8 cellular contexts compared by ENCODE assay signal in the genomic region with DNA sequence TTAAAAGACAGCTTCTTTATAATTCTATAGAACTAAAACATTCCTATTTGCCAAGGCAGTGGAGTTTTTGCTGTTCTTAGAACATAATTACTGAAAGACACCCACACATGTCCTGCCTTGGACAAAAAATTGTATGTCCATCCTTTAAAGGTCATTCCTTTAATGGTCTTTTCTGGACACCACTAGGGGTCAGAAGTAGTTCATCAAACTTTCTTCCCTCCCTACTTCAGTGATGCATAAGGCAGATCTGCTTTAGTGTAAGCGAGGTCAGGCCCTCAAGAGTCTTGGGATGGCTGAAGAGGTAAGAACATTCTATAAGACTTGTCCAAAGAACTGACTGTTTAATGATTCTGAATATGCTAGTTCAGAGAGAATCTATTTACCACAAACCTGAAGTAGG. TPM values are rescaled to one million over a fixed set of nuclear protein-coding genes. Genes with fewer than 3 reads are reported as not detected.
DNase-seq lines count a peak whose midpoint lies in the region; ATAC-seq and TF ChIP-seq lines count a peak whose summit lies in the region.

No MANE protein-coding gene starts in this region.

- dilution Hi-C loops in IMR-90 (cut with HindIII; ENCODE audit: low sequenced_read_pairs, unreplicated experiment) = no loop called here

- POLR2A ChIA-PET in IMR-90 (lab: Charles Lee; ENCODE audit: unreplicated experiment) = interaction anchor here (0.7 kb wide), 1 partner anchor 161 kb away, joined by 5 read pairs; no protein-coding TSS in a partner anchor

- H3K27me3 ChIP-seq in IMR-90 (ENCODE audit: control insufficient read depth, insufficient read depth, low read length) (no peaks in the 10 kb centered on the region), right lobe of liver (no peaks in the 10 kb centered on the region), ovary (no peaks in the 10 kb centered on the region)

- H3K56ac ChIP-seq in IMR-90 (ENCODE audit: extremely low read depth, insufficient read depth, low read length) = no peak overlapping the region

- TF ChIP-seq POLR2A in IMR-90 (IDR thresholded peaks at IDR 0.05; ENCODE audit: low read depth, low read length) = no peak
- TF ChIP-seq POLR2A in right lobe of liver (IDR thresholded peaks at IDR 0.05) = no peak
- TF ChIP-seq POLR2A in ovary (IDR thresholded peaks at IDR 0.05) = no peak
- no peak for TF ChIP-seq POLR2A in lower leg skin (IDR thresholded peaks at IDR 0.05)

- H3K18ac ChIP-seq in IMR-90 (ENCODE audit: low read depth, low read length) = peak overlapping the region; percentile 31; the same call in 1 of the 2 replicates

- TF ChIP-seq CTCF in IMR-90 (conservative IDR thresholded peaks at IDR 0.05; ENCODE audit: low read depth, low read length) (peak; percentile 82), right lobe of liver (IDR thresholded peaks at IDR 0.05) (peak; percentile 32 to 42 (median 40)), ovary (IDR thresholded peaks at IDR 0.05) (no peak), lower leg skin (IDR thresholded peaks at IDR 0.05) (no peak)

- no peak overlapping the region for H3K27ac ChIP-seq in IMR-90 (ENCODE audit: insufficient read depth, low read length)
- no peak overlapping the region for H3K27ac ChIP-seq in right lobe of liver
- H3K27ac ChIP-seq in ovary = no peak overlapping the region

- H3K4me1 ChIP-seq in IMR-90 (ENCODE audit: control insufficient read depth, insufficient read depth, low read length) (peaks cover 4% of the 10 kb centered on the region; the same call in 1 of the 2 replicates), right lobe of liver (no peaks in the 10 kb centered on the region), ovary (ENCODE audit: insufficient read depth) (no peaks in the 10 kb centered on the region)

- CTCF ChIA-PET in IMR-90 (lab: Yijun Ruan, JAX) = interaction anchor here (0.6 to 1.1 kb wide), 4 partner anchors 75 to 93 kb away, joined by 3 to 5 read pairs (median 4); no protein-coding TSS in a partner anchor

- no peaks in the 10 kb centered on the region for H3K9me3 ChIP-seq in IMR-90 (ENCODE audit: control insufficient read depth, insufficient read depth, low read length)
- no peaks in the 10 kb centered on the region for H3K9me3 ChIP-seq in right lobe of liver
- H3K9me3 ChIP-seq in ovary = no peaks in the 10 kb centered on the region

- ATAC-seq in IMR-90 (ENCODE audit: low read depth) = peak; percentile 94
- peak; percentile 50 to 73 (median 68) for ATAC-seq in right lobe of liver

- peak overlapping the region; percentile 0; the same call in 1 of the 2 replicates for H3K14ac ChIP-seq in IMR-90 (replicated peaks; ENCODE audit: low read depth, low read length)

- intact Hi-C loops in IMR-90 (cut with micrococcal nuclease) (loop anchor here (1.0 to 5.0 kb wide), 6 partner anchors 80 to 604 kb away; a partner anchor contains a TSS), right lobe of liver (cut with DNase I) (no loop called here), ovary (cut with DNase I) (loop anchor here in 1 of 4 donors (10.0 kb wide), 1 partner anchor 600 kb away; a partner anchor contains a TSS), lower leg skin (cut with DNase I; ENCODE audit: low total_unique reads) (no loop called here)

- no peak overlapping the region for H3K9ac ChIP-seq in IMR-90 (ENCODE audit: low read depth, low read length)

- no peak overlapping the region for H2AK5ac ChIP-seq in IMR-90 (ENCODE audit: low read depth, low read length)

- H3K9me1 ChIP-seq in IMR-90 (ENCODE audit: insufficient read depth, low read length) = no peaks in the 10 kb centered on the region

- H4K91ac ChIP-seq in IMR-90 (ENCODE audit: insufficient read depth, low read depth, low read length) = 0 out of 2 replicates have a peak overlapping the region, but pooled peaks have one; percentile 0

- peak overlapping the region in 1 of 2 experiments; percentile 16; a peak in 1 of 4 replicates for H4K8ac ChIP-seq in IMR-90 (ENCODE audit: low read depth in 2 of 2, low read length in 2 of 2)

- H3K79me1 ChIP-seq in IMR-90 (ENCODE audit: low read depth in 1 of 2, low read length in 2 of 2) = 0 out of 4 replicates have a peak, but pooled peaks cover 0 to 3% of the 10 kb centered on the region in 2 experiments

- peak overlapping the region; percentile 67; the same call in 1 of the 2 replicates for H2BK20ac ChIP-seq in IMR-90 (ENCODE audit: low read depth, low read length)

- H2AK9ac ChIP-seq in IMR-90 (replicated peaks; ENCODE audit: low read depth, low read length, poor library complexity) = no peak overlapping the region

- H2BK15ac ChIP-seq in IMR-90 (ENCODE audit: low read depth, low read length) = no peak overlapping the region

- no peak overlapping the region; the same call in 1 of the 2 replicates for H4K5ac ChIP-seq in IMR-90 (ENCODE audit: low read depth, low read length)

- peak; percentile 91 for TF ChIP-seq RAD21 in IMR-90 (IDR thresholded peaks at IDR 0.05; ENCODE audit: low read length)

- H2BK120ac ChIP-seq in IMR-90 (ENCODE audit: low read depth, low read length) = peak overlapping the region; percentile 25; the same call in 1 of the 2 replicates

- DNase-seq in CMK (ENCODE audit: low read depth) (peak; percentile 22), GM19238 (ENCODE audit: insufficient read length, low spot score) (peak; percentile 15), IMR-90 (peak; percentile 90), amniotic stem cell (lab: John Stamatoyannopoulos, UW) (peak; percentile 46), right lobe of liver (no peak), ovary (no peak), UCSD-AML1 (lab: John Stamatoyannopoulos, UW; ENCODE audit: unreplicated experiment) (no peak), lower leg skin (ENCODE audit: low spot score in 2 of 2) (no peak)

- H3K23ac ChIP-seq in IMR-90 (ENCODE audit: low read depth, low read length) = no peak overlapping the region

- H3K36me3 ChIP-seq in IMR-90 (ENCODE audit: control insufficient read depth, insufficient read depth, low read length) = 0 out of 2 replicates have a peak, but pooled peaks cover 1% of the 10 kb centered on the region
- H3K36me3 ChIP-seq in right lobe of liver = no peaks in the 10 kb centered on the region
- H3K36me3 ChIP-seq in ovary = no peaks in the 10 kb centered on the region

- H3K4me3 ChIP-seq in IMR-90 (ENCODE audit: insufficient read depth, low read depth, low read length) (no peak overlapping the region), right lobe of liver (no peak overlapping the region), ovary (no peak overlapping the region), lower leg skin (ENCODE audit: low read depth, poor library complexity, severe bottlenecking) (no peak overlapping the region)

- no peak overlapping the region for H3K4me2 ChIP-seq in IMR-90 (ENCODE audit: low read depth, low read length)

- H3K4ac ChIP-seq in IMR-90 (ENCODE audit: low read depth, low read length) = peak overlapping the region; percentile 4; the same call in 1 of the 2 replicates

- H2BK5ac ChIP-seq in IMR-90 (ENCODE audit: low read depth, low read length, poor library complexity, severe bottlenecking) = peak overlapping the region; percentile 99

- no peaks in the 10 kb centered on the region for H4K20me1 ChIP-seq in IMR-90 (ENCODE audit: insufficient read depth, low read length)

- no CpG with 5 or more reads among the region's 1 CpG for WGBS in IMR-90 (ENCODE audit: extremely low coverage in 2 of 2, insufficient read length in 1 of 2), 2 experiments
- 0% methylated on average over 1 of the region's 1 CpG for WGBS in right lobe of liver (ENCODE audit: insufficient coverage, low coverage, low lambda C conversion rate, missing lambda C conversion rate)
- 24 to 31% (median 30%) methylated on average over 1 of the region's 1 CpG for WGBS in ovary, 3 donors
- WGBS in lower leg skin, 2 donors = 16 to 30% methylated on average over 1 of the region's 1 CpG

- no peak for TF ChIP-seq EP300 in ovary (IDR thresholded peaks at IDR 0.05)

- BruUV-seq in IMR-90 (replicated peaks; lab: Mats Ljungman, UMichigan) = no TSS peak

- H2AFZ ChIP-seq in IMR-90 (replicated peaks; ENCODE audit: low read length, poor library complexity) = no peak overlapping the region

- in situ Hi-C loops in IMR-90 (cut with MboI; ENCODE audit: low sequenced_read_pairs) = loop anchor here (5.0 to 10.0 kb wide), 2 partner anchors 80 to 168 kb away; no protein-coding TSS in a partner anchor

RNA-seq across cellular contexts. Expression of a gene that starts 4.3 kb away (rescaled TPM):
- not detected in 2 replicates for total RNA-seq in IMR-90 (2012; rRNA removed)
- not detected in 2 replicates for polyA plus RNA-seq in IMR-90 (2012; rRNA removed)
- not detected in 2 replicates for polyA plus RNA-seq in IMR-90 (2012; cell fraction: cytosol; rRNA removed)
- polyA plus RNA-seq in IMR-90 (2012; cell fraction: nucleus; rRNA removed; ENCODE audit: low replicate concordance) = not detected in 2 replicates
- not detected for total RNA-seq in right lobe of liver
- total RNA-seq in ovary = not detected
- not detected for polyA plus RNA-seq in ovary
- total RNA-seq in lower leg skin = not detected

RNA-seq across cellular contexts. Expression of a gene that starts 22.1 kb away (rescaled TPM):
- not detected in 2 replicates for total RNA-seq in IMR-90 (2012; rRNA removed)
- polyA plus RNA-seq in IMR-90 (2012; rRNA removed) = 0.24 TPM in 1 of 2 replicates, not detected in the other
- 0.19 and 0.36 TPM in 2 replicates for polyA plus RNA-seq in IMR-90 (2012; cell fraction: cytosol; rRNA removed)
- polyA plus RNA-seq in IMR-90 (2012; cell fraction: nucleus; rRNA removed; ENCODE audit: low replicate concordance) = not detected in 2 replicates
- 1,000 to 10,000 TPM in 1 of 6 experiments, 100 to 1,000 TPM in 2, 10 to 100 TPM in 3; 25.1 to 1,416 (median 146) TPM for total RNA-seq in right lobe of liver
- total RNA-seq in ovary = 100 to 1,000 TPM in 4 of 7 donors, 10 to 100 TPM in 2, 1 to 10 TPM in 1; 9.1 to 393 (median 118) TPM
- 100 to 1,000 TPM in 1 of 2 donors, 10 to 100 TPM in 1; 24.7 to 211 TPM for polyA plus RNA-seq in ovary
- total RNA-seq in lower leg skin = 10 to 100 TPM in 2 of 4 donors, 1 to 10 TPM in 1, under 1 TPM in 1; 0.56 to 65.8 (median 13.1) TPM

RNA-seq across cellular contexts. Expression of a gene that starts 29.5 kb away (rescaled TPM):
- 3.1 and 6.3 TPM in 2 replicates for total RNA-seq in IMR-90 (2012; rRNA removed)
- polyA plus RNA-seq in IMR-90 (2012; rRNA removed) = 10.7 and 12.0 TPM in 2 replicates
- 15.1 and 17.7 TPM in 2 replicates for polyA plus RNA-seq in IMR-90 (2012; cell fraction: cytosol; rRNA removed)
- 4.3 and 10.5 TPM in 2 replicates for polyA plus RNA-seq in IMR-90 (2012; cell fraction: nucleus; rRNA removed; ENCODE audit: low replicate concordance)
- total RNA-seq in right lobe of liver = 10 to 100 TPM in 1 of 6 experiments, 1 to 10 TPM in 2, not detected in 3; 4.1 to 29.5 (median 9.7) TPM
- 1 to 10 TPM in 2 of 7 donors, not detected in 5; 2.4 to 3.2 TPM for total RNA-seq in ovary
- polyA plus RNA-seq in ovary = not detected
- total RNA-seq in lower leg skin = not detected

RNA-seq across cellular contexts. Expression of a gene that starts 44.9 kb away (rescaled TPM):
- total RNA-seq in IMR-90 (2012; rRNA removed) (not detected in 2 replicates), right lobe of liver (not detected), ovary (1 to 10 TPM in 1 of 7 donors, not detected in 6; 3.7 TPM), lower leg skin (not detected)
- polyA plus RNA-seq in IMR-90 (2012; rRNA removed) (not detected in 2 replicates), ovary (not detected)
- not detected in 2 replicates for polyA plus RNA-seq in IMR-90 (2012; cell fraction: cytosol; rRNA removed)
- not detected in 2 replicates for polyA plus RNA-seq in IMR-90 (2012; cell fraction: nucleus; rRNA removed; ENCODE audit: low replicate concordance)

RNA-seq across cellular contexts. Expression of a gene that starts 49.8 kb away (rescaled TPM):
- total RNA-seq in IMR-90 (2012; rRNA removed) (0.54 TPM in 1 of 2 replicates, not detected in the other), right lobe of liver (not detected), ovary (1 to 10 TPM in 2 of 7 donors, under 1 TPM in 3, not detected in 2; 0.37 to 9.7 (median 0.53) TPM), lower leg skin (not detected)
- polyA plus RNA-seq in IMR-90 (2012; rRNA removed) (1.7 TPM in 1 of 2 replicates, not detected in the other), ovary (under 1 TPM in 1 of 2 donors, not detected in 1; 0.73 TPM)
- 0.55 and 1.3 TPM in 2 replicates for polyA plus RNA-seq in IMR-90 (2012; cell fraction: cytosol; rRNA removed)
- not detected in 2 replicates for polyA plus RNA-seq in IMR-90 (2012; cell fraction: nucleus; rRNA removed; ENCODE audit: low replicate concordance)

Comparison
In these comparisons a context has a peak if more than half of its experiments do, and no peak if none do; other contexts are left out.
1. DNase-seq: peak in CMK (single experiment), GM19238 (single experiment), IMR-90 (single experiment) and amniotic stem cell (single experiment); none in right lobe of liver (0 of 3), ovary (0 of 5), UCSD-AML1 (single experiment) and lower leg skin (0 of 2).
2. CTCF ChIP-seq: peak in IMR-90 (single experiment) and right lobe of liver (4 of 4); none in ovary (0 of 3) and lower leg skin (0 of 3).